Comparison of ENCODE assay signal across 35 cellular contexts in the genomic region with DNA sequence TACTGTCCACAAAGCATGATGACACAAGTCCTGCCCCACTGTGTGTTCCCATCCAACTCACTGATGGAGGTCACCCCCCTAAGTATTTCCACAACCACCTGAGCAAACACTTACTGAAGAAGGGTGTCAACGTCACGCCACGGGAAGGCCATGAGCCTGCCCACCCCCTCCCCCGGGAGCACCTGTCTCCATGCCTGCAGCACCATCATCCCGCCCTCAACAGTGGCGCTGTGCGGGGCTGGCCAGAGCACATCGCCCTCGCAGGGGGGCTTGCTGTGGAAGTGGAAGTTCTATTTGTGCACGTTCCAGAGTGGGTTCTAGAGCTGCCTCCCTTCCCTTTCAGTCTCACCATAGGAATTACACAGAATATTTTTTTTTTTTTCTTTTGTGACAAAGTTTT. TPM values are rescaled to one million over a fixed set of nuclear protein-coding genes. Genes with fewer than 3 reads are reported as not detected.
"Had no signal": no experiment of that assay in that cellular context is flagged by ENCODE, and none has a peak within 500 bp of the region (broad histone marks: within the 10 kb centered on the region; RNA-seq: fewer than 3 reads in every experiment).

No MANE protein-coding gene starts in this region.

- FAIRE-seq: astrocyte, frontal cortex, islet of Langerhans, TTC549 had no signal

- H3K27me3 ChIP-seq: brain microvascular endothelial cell, dorsolateral prefrontal cortex, left lung, neutrophil, uterus had no signal

- H3K27ac Mint-ChIP-seq: activated CD4-positive, alpha-beta memory T cell treated with anti-CD3 and anti-CD28 coated beads for 36 hours; activated naive CD4-positive, alpha-beta T cell treated with anti-CD3 and anti-CD28 coated beads for 36 hours; activated T-helper 1 cell treated with anti-CD3 and anti-CD28 coated beads, Interleukin-12 subunit alpha, Interleukin-12 subunit beta, Interleukin-2, Interleukin-4 antibody, amounts not matched to agents 30 ng/mL and 10 ng/mL and 1 ng/mL, durations not matched to agents 14 hours and 24 hours and 36 hours; natural killer cell; progenitor cell of endocrine pancreas; stimulated activated naive CD8-positive, alpha-beta T cell treated with anti-CD3 and anti-CD28 coated beads, Interleukin-15, Interleukin-2, amounts not matched to agents 100 ng/mL and 50 ng/mL, for 24 hours had no signal

- ATAC-seq: activated CD4-positive, CD25-positive, alpha-beta regulatory T cell treated with anti-CD3 and anti-CD28 coated beads, Interleukin-2, amount 50 U/mL, for 24 hours; left lung; lower lobe of right lung; natural killer cell; sciatic nerve had no signal

- H3K9me3 Mint-ChIP-seq: activated CD4-positive, alpha-beta memory T cell treated with anti-CD3 and anti-CD28 coated beads for 36 hours; activated naive CD4-positive, alpha-beta T cell treated with anti-CD3 and anti-CD28 coated beads for 36 hours; activated T-helper 1 cell treated with anti-CD3 and anti-CD28 coated beads, Interleukin-12 subunit alpha, Interleukin-12 subunit beta, Interleukin-2, Interleukin-4 antibody, amounts not matched to agents 30 ng/mL and 10 ng/mL and 1 ng/mL, durations not matched to agents 14 hours and 24 hours and 36 hours; natural killer cell; stimulated activated naive CD8-positive, alpha-beta T cell treated with anti-CD3 and anti-CD28 coated beads, Interleukin-15, Interleukin-2, amounts not matched to agents 100 ng/mL and 50 ng/mL, for 24 hours; type B pancreatic cell had no signal

- H3K27ac ChIP-seq: brain microvascular endothelial cell, coronary artery, dorsolateral prefrontal cortex, left lung, lower lobe of right lung, neutrophil, skin epidermis, thoracic aorta, uterus, WERI-Rb-1 had no signal

- DNase-seq: activated CD4-positive, alpha-beta memory T cell treated with anti-CD3 and anti-CD28 coated beads for 36 hours; activated CD4-positive, alpha-beta T cell treated with anti-CD3 and anti-CD28 coated beads for 48 hours; activated CD8-positive, alpha-beta memory T cell treated with anti-CD3 and anti-CD28 coated beads, Interleukin-2, amount 50 U/mL, for 4 hours; activated effector memory CD4-positive, alpha-beta T cell treated with anti-CD3 and anti-CD28 coated beads, Interleukin-2, amount 50 U/mL, for 16 hours; activated naive CD4-positive, alpha-beta T cell treated with anti-CD3 and anti-CD28 coated beads for 36 hours; activated T-cell treated with anti-CD3 and anti-CD28 coated beads, Interleukin-2, amount 50 U/mL, for 1 hour; amniotic stem cell; brain microvascular endothelial cell; dorsolateral prefrontal cortex; effector memory CD4-positive, alpha-beta T cell; lower lobe of right lung; mesenchymal stem cell; natural killer cell; stimulated activated CD4-positive, alpha-beta T cell treated with anti-CD3 and anti-CD28 coated beads, Interleukin-12 subunit alpha, Interleukin-12 subunit beta, amount 100 ng/mL, for 4 hours; stimulated activated CD4-positive, alpha-beta T cell treated with anti-CD3 and anti-CD28 coated beads, Interleukin-4, amount 100 ng/mL, for 1 hour; uterus; WERI-Rb-1 had no signal

- H3K4me3 Mint-ChIP-seq: activated CD4-positive, alpha-beta memory T cell treated with anti-CD3 and anti-CD28 coated beads for 36 hours; activated naive CD4-positive, alpha-beta T cell treated with anti-CD3 and anti-CD28 coated beads for 36 hours; activated T-helper 1 cell treated with anti-CD3 and anti-CD28 coated beads, Interleukin-12 subunit alpha, Interleukin-12 subunit beta, Interleukin-2, Interleukin-4 antibody, amounts not matched to agents 30 ng/mL and 10 ng/mL and 1 ng/mL, durations not matched to agents 14 hours and 24 hours and 36 hours; natural killer cell; stimulated activated naive CD8-positive, alpha-beta T cell treated with anti-CD3 and anti-CD28 coated beads, Interleukin-15, Interleukin-2, amounts not matched to agents 100 ng/mL and 50 ng/mL, for 24 hours; type B pancreatic cell had no signal

- H3K4me3 ChIP-seq: coronary artery, dorsolateral prefrontal cortex, left lung, lower lobe of right lung, skin epidermis, thoracic aorta, uterus had no signal

- H3K27me3 Mint-ChIP-seq: activated CD4-positive, alpha-beta memory T cell treated with anti-CD3 and anti-CD28 coated beads for 36 hours; progenitor cell of endocrine pancreas; stimulated activated naive CD8-positive, alpha-beta T cell treated with anti-CD3 and anti-CD28 coated beads, Interleukin-15, Interleukin-2, amounts not matched to agents 100 ng/mL and 50 ng/mL, for 24 hours; type B pancreatic cell had no signal

- H3K36me3 ChIP-seq: uterus, WERI-Rb-1 had no signal

- H3K9me3 ChIP-seq: left lung, lower lobe of right lung, neutrophil, thoracic aorta, uterus had no signal

- H3K36me3 Mint-ChIP-seq: natural killer cell had no signal

- H3K4me1 ChIP-seq: uterus had no signal

RNA-seq across cellular contexts. Expression of a gene that starts 24.1 kb away (rescaled TPM):
- total RNA-seq: activated CD4-positive, alpha-beta memory T cell treated with anti-CD3 and anti-CD28 coated beads for 36 hours; activated naive CD4-positive, alpha-beta T cell treated with anti-CD3 and anti-CD28 coated beads for 36 hours; activated T-helper 1 cell treated with anti-CD3 and anti-CD28 coated beads, Interleukin-12 subunit alpha, Interleukin-12 subunit beta, Interleukin-2, Interleukin-4 antibody, amounts not matched to agents 30 ng/mL and 10 ng/mL and 1 ng/mL, durations not matched to agents 14 hours and 24 hours and 36 hours; cardiac septum; epithelial cell of proximal tubule; osteocyte; thoracic aorta had no signal
